In the genomic region with DNA sequence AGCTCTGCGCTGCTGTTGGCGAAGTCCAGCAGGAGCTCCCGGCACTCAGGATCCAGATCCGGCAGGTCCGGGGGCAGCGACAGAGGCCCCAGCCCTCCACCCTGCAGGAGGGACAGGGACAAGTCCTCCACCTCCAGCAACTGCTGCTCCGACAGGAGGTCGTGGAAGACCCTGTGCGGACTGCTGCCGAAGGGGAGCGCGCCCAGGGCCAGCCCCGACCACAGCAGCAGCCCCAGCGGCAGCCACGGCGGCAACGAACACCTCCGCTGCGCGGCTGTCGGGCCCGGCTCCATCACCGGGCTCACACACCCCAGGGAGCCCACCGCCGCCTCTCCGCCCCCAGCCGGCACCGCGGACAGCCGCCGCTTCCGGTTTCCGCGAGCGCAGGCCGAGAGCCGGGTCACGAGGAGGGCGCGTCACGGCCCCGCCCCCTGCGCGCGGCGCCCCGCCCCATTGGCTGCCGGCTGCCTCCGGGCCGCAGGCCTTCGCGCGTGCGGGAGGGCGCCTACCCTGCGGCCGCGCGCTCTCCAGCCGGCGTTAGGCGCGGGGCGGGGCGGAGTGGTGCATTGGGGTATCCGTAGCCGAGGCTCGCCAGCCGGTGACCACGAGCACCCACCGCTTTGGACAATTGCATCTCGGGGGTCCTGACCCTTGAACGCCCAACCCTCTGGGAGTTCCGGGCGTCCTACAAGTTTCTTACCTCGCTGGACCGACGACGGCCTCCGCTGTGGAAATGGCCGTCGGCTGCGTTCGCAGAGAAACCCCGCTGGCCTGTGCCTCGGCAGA, we compare ENCODE assay signal across 1 cellular context.
TF ChIP-seq lines count a peak whose summit lies in the region.

A gene with protein sequence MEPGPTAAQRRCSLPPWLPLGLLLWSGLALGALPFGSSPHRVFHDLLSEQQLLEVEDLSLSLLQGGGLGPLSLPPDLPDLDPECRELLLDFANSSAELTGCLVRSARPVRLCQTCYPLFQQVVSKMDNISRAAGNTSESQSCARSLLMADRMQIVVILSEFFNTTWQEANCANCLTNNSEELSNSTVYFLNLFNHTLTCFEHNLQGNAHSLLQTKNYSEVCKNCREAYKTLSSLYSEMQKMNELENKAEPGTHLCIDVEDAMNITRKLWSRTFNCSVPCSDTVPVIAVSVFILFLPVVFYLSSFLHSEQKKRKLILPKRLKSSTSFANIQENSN (minus strand): TSS at position 383 of the 786 bp plus-strand sequence. CDS start 90 bp downstream, at position 293.

TF ChIP-seq in K562, 482 proteins besides CTCF, POLR2A, EP300 and RAD21 (continued from another document and continues in another):
- TF ChIP-seq ATF1 (CRISPR knock-in tag; IDR thresholded peaks at IDR 0.05) (no peak), ATF1 (tag; IDR thresholded peaks at IDR 0.05) (peak; percentile 88), GATA2 (CRISPR knock-in tag; IDR thresholded peaks at IDR 0.05) (no peak), ZC3H8 (IDR thresholded peaks at IDR 0.05) (no peak), SREBF2 (CRISPR knock-in tag; IDR thresholded peaks at IDR 0.05) (0 out of 2 replicates have a peak, but pooled peaks have one; percentile 24), RHOXF2B (CRISPR knock-in tag; conservative IDR thresholded peaks at IDR 0.05) (no peak), NR2C2 (CRISPR knock-in tag; IDR thresholded peaks at IDR 0.05) (peak; percentile 67; the same call in 1 of the 2 replicates), NR2C2 (tag; IDR thresholded peaks at IDR 0.05) (peak; percentile 82), MCM2 (IDR thresholded peaks at IDR 0.05; ENCODE audit: low read depth) (no peak), MECOM (CRISPR knock-in tag; IDR thresholded peaks at IDR 0.05) (0 out of 2 replicates have a peak, but pooled peaks have one; percentile 9), NFIX (CRISPR knock-in tag; IDR thresholded peaks at IDR 0.05; ENCODE audit: low read depth) (no peak), ZNF174 (CRISPR knock-in tag; IDR thresholded peaks at IDR 0.05) (no peak), CHD1 (IDR thresholded peaks at IDR 0.05; ENCODE audit: low read length) (no peak), NFYB (IDR thresholded peaks at IDR 0.05; ENCODE audit: extremely low read depth, insufficient read length) (no peak), ZNF785 (CRISPR knock-in tag; IDR thresholded peaks at IDR 0.05) (no peak), PCBP2 (IDR thresholded peaks at IDR 0.05; ENCODE audit: low read depth, low read length, poor library complexity, severe bottlenecking) (no peak), SRF (CRISPR knock-in tag; IDR thresholded peaks at IDR 0.05) (no peak), PPARD (CRISPR knock-in tag; IDR thresholded peaks at IDR 0.05) (no peak), FOXJ2 (tag; IDR thresholded peaks at IDR 0.05) (no peak), ZNF274 (IDR thresholded peaks at IDR 0.05; ENCODE audit: borderline replicate concordance, low read depth, low read length) (no peak), RUNX1 (IDR thresholded peaks at IDR 0.05; ENCODE audit: low read depth) (no peak), PRPF4 (IDR thresholded peaks at IDR 0.05; ENCODE audit: insufficient read depth, low read depth, low read length, poor library complexity, severe bottlenecking) (no peak), STAT5B (CRISPR knock-in tag; IDR thresholded peaks at IDR 0.05) (no peak), HNRNPK (IDR thresholded peaks at IDR 0.05; ENCODE audit: low read depth, low read length, poor library complexity, severe bottlenecking) (no peak), ZNF584 (CRISPR knock-in tag; IDR thresholded peaks at IDR 0.05; ENCODE audit: low read depth) (no peak), ZC3H11A (IDR thresholded peaks at IDR 0.05; ENCODE audit: low read depth, low read length) (no peak), ZNF282 (CRISPR knock-in tag; IDR thresholded peaks at IDR 0.05) (no peak), SIRT6 (IDR thresholded peaks at IDR 0.05; ENCODE audit: low read depth, low read length) (no peak), ZNF696 (CRISPR knock-in tag; conservative IDR thresholded peaks at IDR 0.05) (no peak), ZNF695 (CRISPR knock-in tag; IDR thresholded peaks at IDR 0.05) (no peak), RBM17 (IDR thresholded peaks at IDR 0.05; ENCODE audit: borderline replicate concordance, low read depth, low read length) (no peak), NR3C1 (CRISPR knock-in tag; IDR thresholded peaks at IDR 0.05) (peak; percentile 49; the same call in 1 of the 2 replicates), RNF219 (CRISPR knock-in tag; IDR thresholded peaks at IDR 0.05) (no peak), DNMT1 (IDR thresholded peaks at IDR 0.05) (no peak), ESRRA (IDR thresholded peaks at IDR 0.05; ENCODE audit: borderline replicate concordance, low read depth) (peak; percentile 47; the same call in 1 of the 2 replicates), U2AF2 (optimal IDR thresholded peaks at IDR 0.05; ENCODE audit: low read depth, low read length) (no peak), CREB5 (CRISPR knock-in tag; IDR thresholded peaks at IDR 0.05) (no peak), DDX20 (tag; IDR thresholded peaks at IDR 0.05; ENCODE audit: low read depth) (no peak), PML (IDR thresholded peaks at IDR 0.05; ENCODE audit: low read length) (no peak), PHB2 (IDR thresholded peaks at IDR 0.05; ENCODE audit: low read depth) (no peak), PREB (CRISPR knock-in tag; IDR thresholded peaks at IDR 0.05) (no peak), CBFA2T2 (conservative IDR thresholded peaks at IDR 0.05) (no peak), NCOA6 (IDR thresholded peaks at IDR 0.05) (peak; percentile 68), SAFB (IDR thresholded peaks at IDR 0.05; ENCODE audit: borderline replicate concordance, low read depth, low read length) (no peak), MEF2A (IDR thresholded peaks at IDR 0.05; ENCODE audit: control insufficient read depth, low read depth, low read length) (no peak), PHB (CRISPR knock-in tag; IDR thresholded peaks at IDR 0.05) (no peak), HEY1 (CRISPR knock-in tag; IDR thresholded peaks at IDR 0.05; ENCODE audit: borderline replicate concordance) (no peak), NR4A1 (CRISPR knock-in tag; IDR thresholded peaks at IDR 0.05) (peak; percentile 91; the same call in 1 of the 2 replicates), NR4A1 (tag; IDR thresholded peaks at IDR 0.05) (peak; percentile 43; the same call in 1 of the 2 replicates)
- TF ChIP-seq, protein P1, sequence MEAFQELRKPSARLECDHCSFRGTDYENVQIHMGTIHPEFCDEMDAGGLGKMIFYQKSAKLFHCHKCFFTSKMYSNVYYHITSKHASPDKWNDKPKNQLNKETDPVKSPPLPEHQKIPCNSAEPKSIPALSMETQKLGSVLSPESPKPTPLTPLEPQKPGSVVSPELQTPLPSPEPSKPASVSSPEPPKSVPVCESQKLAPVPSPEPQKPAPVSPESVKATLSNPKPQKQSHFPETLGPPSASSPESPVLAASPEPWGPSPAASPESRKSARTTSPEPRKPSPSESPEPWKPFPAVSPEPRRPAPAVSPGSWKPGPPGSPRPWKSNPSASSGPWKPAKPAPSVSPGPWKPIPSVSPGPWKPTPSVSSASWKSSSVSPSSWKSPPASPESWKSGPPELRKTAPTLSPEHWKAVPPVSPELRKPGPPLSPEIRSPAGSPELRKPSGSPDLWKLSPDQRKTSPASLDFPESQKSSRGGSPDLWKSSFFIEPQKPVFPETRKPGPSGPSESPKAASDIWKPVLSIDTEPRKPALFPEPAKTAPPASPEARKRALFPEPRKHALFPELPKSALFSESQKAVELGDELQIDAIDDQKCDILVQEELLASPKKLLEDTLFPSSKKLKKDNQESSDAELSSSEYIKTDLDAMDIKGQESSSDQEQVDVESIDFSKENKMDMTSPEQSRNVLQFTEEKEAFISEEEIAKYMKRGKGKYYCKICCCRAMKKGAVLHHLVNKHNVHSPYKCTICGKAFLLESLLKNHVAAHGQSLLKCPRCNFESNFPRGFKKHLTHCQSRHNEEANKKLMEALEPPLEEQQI (IDR thresholded peaks at IDR 0.05): no peak
- TF ChIP-seq, protein P2, sequence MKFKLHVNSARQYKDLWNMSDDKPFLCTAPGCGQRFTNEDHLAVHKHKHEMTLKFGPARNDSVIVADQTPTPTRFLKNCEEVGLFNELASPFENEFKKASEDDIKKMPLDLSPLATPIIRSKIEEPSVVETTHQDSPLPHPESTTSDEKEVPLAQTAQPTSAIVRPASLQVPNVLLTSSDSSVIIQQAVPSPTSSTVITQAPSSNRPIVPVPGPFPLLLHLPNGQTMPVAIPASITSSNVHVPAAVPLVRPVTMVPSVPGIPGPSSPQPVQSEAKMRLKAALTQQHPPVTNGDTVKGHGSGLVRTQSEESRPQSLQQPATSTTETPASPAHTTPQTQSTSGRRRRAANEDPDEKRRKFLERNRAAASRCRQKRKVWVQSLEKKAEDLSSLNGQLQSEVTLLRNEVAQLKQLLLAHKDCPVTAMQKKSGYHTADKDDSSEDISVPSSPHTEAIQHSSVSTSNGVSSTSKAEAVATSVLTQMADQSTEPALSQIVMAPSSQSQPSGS (CRISPR knock-in tag; IDR thresholded peaks at IDR 0.05): no peak
- TF ChIP-seq, protein P3, sequence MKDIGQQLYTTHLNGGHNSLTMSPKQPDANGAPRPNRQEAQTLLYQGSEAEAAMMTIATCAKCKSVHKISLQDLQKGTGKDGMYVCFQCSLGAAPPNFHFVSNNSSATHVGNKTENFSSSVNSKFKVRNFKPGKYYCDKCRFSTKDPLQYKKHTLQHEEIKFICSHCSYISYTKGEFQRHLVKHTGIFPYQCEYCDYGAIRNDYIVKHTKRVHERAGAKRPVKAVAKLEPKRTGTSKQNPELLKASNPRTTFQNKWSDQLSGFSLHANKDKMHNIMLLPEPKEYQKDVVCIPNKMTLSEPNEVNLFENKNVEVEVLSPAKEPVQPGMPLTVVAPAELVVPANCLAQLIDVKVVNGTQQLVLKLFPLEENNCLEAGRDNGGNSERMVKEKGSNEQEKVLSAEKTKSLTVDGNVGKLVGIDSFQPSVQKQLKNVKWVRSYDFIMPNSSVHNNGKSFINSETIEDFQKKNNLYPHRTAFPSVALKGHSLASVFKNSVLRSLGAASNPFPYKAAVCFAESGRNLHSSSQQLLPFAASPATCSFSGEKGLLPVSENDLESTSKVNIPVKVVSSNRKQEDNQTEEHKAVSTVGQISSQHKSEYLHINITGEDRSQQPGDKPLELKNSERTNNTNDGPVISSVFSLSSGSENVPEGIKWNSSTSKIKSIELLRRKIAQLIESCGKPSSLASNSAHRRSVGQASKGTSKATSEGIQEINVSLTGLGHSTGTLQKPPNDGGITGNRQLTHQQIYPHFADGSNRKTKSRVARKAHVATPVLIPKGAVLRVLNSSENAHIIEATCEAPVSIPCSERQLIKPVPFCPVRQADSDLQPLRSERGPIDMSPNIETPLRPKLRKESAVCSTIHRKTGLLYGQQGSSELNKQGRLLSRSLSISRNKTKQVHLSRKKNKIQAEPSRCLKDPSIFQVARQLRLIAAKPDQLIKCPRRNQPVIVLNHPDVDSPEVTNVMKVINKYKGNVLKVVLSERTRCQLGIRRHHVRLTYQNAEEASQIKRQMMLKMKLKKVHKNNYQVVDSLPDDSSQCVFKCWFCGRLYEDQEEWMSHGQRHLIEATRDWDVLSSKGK (CRISPR knock-in tag; IDR thresholded peaks at IDR 0.05): no peak
- TF ChIP-seq, protein P4, sequence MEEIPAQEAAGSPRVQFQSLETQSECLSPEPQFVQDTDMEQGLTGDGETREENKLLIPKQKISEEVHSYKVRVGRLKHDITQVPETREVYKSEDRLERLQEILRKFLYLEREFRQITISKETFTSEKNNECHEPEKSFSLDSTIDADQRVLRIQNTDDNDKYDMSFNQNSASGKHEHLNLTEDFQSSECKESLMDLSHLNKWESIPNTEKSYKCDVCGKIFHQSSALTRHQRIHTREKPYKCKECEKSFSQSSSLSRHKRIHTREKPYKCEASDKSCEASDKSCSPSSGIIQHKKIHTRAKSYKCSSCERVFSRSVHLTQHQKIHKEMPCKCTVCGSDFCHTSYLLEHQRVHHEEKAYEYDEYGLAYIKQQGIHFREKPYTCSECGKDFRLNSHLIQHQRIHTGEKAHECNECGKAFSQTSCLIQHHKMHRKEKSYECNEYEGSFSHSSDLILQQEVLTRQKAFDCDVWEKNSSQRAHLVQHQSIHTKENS (CRISPR knock-in tag; IDR thresholded peaks at IDR 0.05): no peak
- TF ChIP-seq, protein P5, sequence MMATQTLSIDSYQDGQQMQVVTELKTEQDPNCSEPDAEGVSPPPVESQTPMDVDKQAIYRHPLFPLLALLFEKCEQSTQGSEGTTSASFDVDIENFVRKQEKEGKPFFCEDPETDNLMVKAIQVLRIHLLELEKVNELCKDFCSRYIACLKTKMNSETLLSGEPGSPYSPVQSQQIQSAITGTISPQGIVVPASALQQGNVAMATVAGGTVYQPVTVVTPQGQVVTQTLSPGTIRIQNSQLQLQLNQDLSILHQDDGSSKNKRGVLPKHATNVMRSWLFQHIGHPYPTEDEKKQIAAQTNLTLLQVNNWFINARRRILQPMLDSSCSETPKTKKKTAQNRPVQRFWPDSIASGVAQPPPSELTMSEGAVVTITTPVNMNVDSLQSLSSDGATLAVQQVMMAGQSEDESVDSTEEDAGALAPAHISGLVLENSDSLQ (IDR thresholded peaks at IDR 0.05): no peak
